Comparison of ENCODE assay signal across 25 cellular contexts in genomic region chr15:31839388-31839787, GRCh38.
"Had no signal": no experiment of that assay in that cellular context is flagged by ENCODE, and none has a peak within 500 bp of the region (broad histone marks: within the 10 kb centered on the region; RNA-seq: fewer than 3 reads in every experiment).

No MANE protein-coding gene starts in this region.

- ATAC-seq: activated CD4-positive, alpha-beta T cell treated with anti-CD3 and anti-CD28 coated beads for 36 hours; activated naive CD4-positive, alpha-beta T cell treated with anti-CD3 and anti-CD28 coated beads, Interleukin-2, amount 50 U/mL, for 72 hours; activated T-cell treated with anti-CD3 and anti-CD28 coated beads, Interleukin-2, amount 50 U/mL, for 72 hours; esophagus mucosa; foreskin keratinocyte; gastrocnemius medialis had no signal

- H3K9me3 Mint-ChIP-seq: activated CD4-positive, alpha-beta memory T cell treated with anti-CD3 and anti-CD28 coated beads, Interleukin-2, amount 10 ng/mL, durations not matched to agents 7 days and 5 days; activated CD4-positive, alpha-beta T cell treated with anti-CD3 and anti-CD28 coated beads, Interleukin-2, amount 10 ng/mL, durations not matched to agents 24 days and 14 days; activated naive CD4-positive, alpha-beta T cell treated with anti-CD3 and anti-CD28 coated beads, Interleukin-2, amount 10 ng/mL, durations not matched to agents 7 days and 5 days; activated naive CD4-positive, alpha-beta T cell treated with anti-CD3 and anti-CD28 coated beads, Interleukin-2, amount 50 U/mL, for 72 hours; activated naive CD8-positive, alpha-beta T cell treated with anti-CD3 and anti-CD28 coated beads, Interleukin-2, amount 10 ng/mL, durations not matched to agents 7 days and 5 days; activated T-cell treated with anti-CD3 and anti-CD28 coated beads, Interleukin-2, amount 50 U/mL, for 24 hours; activated T-cell treated with anti-CD3 and anti-CD28 coated beads, Interleukin-2, amount 50 U/mL, for 72 hours; endodermal cell had no signal

- H3K36me3 ChIP-seq: brain microvascular endothelial cell, colonic mucosa, gastrocnemius medialis had no signal

- DNase-seq: activated CD4-positive, alpha-beta memory T cell treated with anti-CD3 and anti-CD28 coated beads, Interleukin-2, amount 10 ng/mL, durations not matched to agents 7 days and 5 days; activated CD4-positive, alpha-beta T cell treated with anti-CD3 and anti-CD28 coated beads for 36 hours; activated CD4-positive, alpha-beta T cell treated with anti-CD3 and anti-CD28 coated beads, Interleukin-2, amount 10 ng/mL, durations not matched to agents 24 days and 14 days; activated CD4-positive, alpha-beta T cell treated with anti-CD3 and anti-CD28 coated beads, Interleukin-2, amount 50 U/mL, for 4 hours; activated CD4-positive, CD25-positive, alpha-beta regulatory T cell; activated CD4-positive, CD25-positive, alpha-beta regulatory T cell treated with anti-CD3 and anti-CD28 coated beads, Interleukin-2, amount 50 U/mL, for 72 hours; activated CD8-positive, alpha-beta memory T cell treated with anti-CD3 and anti-CD28 coated beads, Interleukin-2, amount 50 U/mL, for 48 hours; activated gamma-delta T cell; activated naive CD4-positive, alpha-beta T cell; activated naive CD4-positive, alpha-beta T cell treated with anti-CD3 and anti-CD28 coated beads, Interleukin-2, amount 10 ng/mL, durations not matched to agents 7 days and 5 days; activated naive CD8-positive, alpha-beta T cell treated with anti-CD3 and anti-CD28 coated beads, Interleukin-2, amount 10 ng/mL, durations not matched to agents 7 days and 5 days; activated T-cell treated with anti-CD3 and anti-CD28 coated beads for 4 hours; activated T-cell treated with anti-CD3 and anti-CD28 coated beads, Interleukin-2, amount 50 U/mL, for 24 hours; activated T-cell treated with anti-CD3 and anti-CD28 coated beads, Interleukin-2, amount 50 U/mL, for 72 hours; anterior cingulate cortex; brain microvascular endothelial cell; colonic mucosa; effector memory CD4-positive, alpha-beta T cell; endodermal cell; foreskin keratinocyte; gastrocnemius medialis; glutamatergic neuron; T-helper 2 cell had no signal

- H3K4me3 Mint-ChIP-seq: activated CD4-positive, alpha-beta memory T cell treated with anti-CD3 and anti-CD28 coated beads, Interleukin-2, amount 10 ng/mL, durations not matched to agents 7 days and 5 days; activated CD4-positive, alpha-beta T cell treated with anti-CD3 and anti-CD28 coated beads for 36 hours; activated CD4-positive, alpha-beta T cell treated with anti-CD3 and anti-CD28 coated beads, Interleukin-2, amount 10 ng/mL, durations not matched to agents 24 days and 14 days; activated naive CD4-positive, alpha-beta T cell treated with anti-CD3 and anti-CD28 coated beads, Interleukin-2, amount 10 ng/mL, durations not matched to agents 7 days and 5 days; activated naive CD8-positive, alpha-beta T cell treated with anti-CD3 and anti-CD28 coated beads, Interleukin-2, amount 10 ng/mL, durations not matched to agents 7 days and 5 days; activated T-cell treated with anti-CD3 and anti-CD28 coated beads, Interleukin-2, amount 50 U/mL, for 24 hours; activated T-cell treated with anti-CD3 and anti-CD28 coated beads, Interleukin-2, amount 50 U/mL, for 72 hours; endodermal cell had no signal

- H3K27ac Mint-ChIP-seq: activated CD4-positive, alpha-beta memory T cell treated with anti-CD3 and anti-CD28 coated beads, Interleukin-2, amount 10 ng/mL, durations not matched to agents 7 days and 5 days; activated CD4-positive, alpha-beta T cell treated with anti-CD3 and anti-CD28 coated beads for 36 hours; activated CD4-positive, alpha-beta T cell treated with anti-CD3 and anti-CD28 coated beads, Interleukin-2, amount 10 ng/mL, durations not matched to agents 24 days and 14 days; activated naive CD4-positive, alpha-beta T cell treated with anti-CD3 and anti-CD28 coated beads, Interleukin-2, amount 10 ng/mL, durations not matched to agents 7 days and 5 days; activated naive CD4-positive, alpha-beta T cell treated with anti-CD3 and anti-CD28 coated beads, Interleukin-2, amount 50 U/mL, for 72 hours; activated naive CD8-positive, alpha-beta T cell treated with anti-CD3 and anti-CD28 coated beads, Interleukin-2, amount 10 ng/mL, durations not matched to agents 7 days and 5 days; activated T-cell treated with anti-CD3 and anti-CD28 coated beads, Interleukin-2, amount 50 U/mL, for 24 hours; activated T-cell treated with anti-CD3 and anti-CD28 coated beads, Interleukin-2, amount 50 U/mL, for 72 hours; endodermal cell had no signal

- H3K4me1 Mint-ChIP-seq: activated CD4-positive, alpha-beta memory T cell treated with anti-CD3 and anti-CD28 coated beads, Interleukin-2, amount 10 ng/mL, durations not matched to agents 7 days and 5 days; activated CD4-positive, alpha-beta T cell treated with anti-CD3 and anti-CD28 coated beads for 36 hours; activated CD4-positive, alpha-beta T cell treated with anti-CD3 and anti-CD28 coated beads, Interleukin-2, amount 10 ng/mL, durations not matched to agents 24 days and 14 days; activated naive CD4-positive, alpha-beta T cell treated with anti-CD3 and anti-CD28 coated beads, Interleukin-2, amount 10 ng/mL, durations not matched to agents 7 days and 5 days; activated naive CD8-positive, alpha-beta T cell treated with anti-CD3 and anti-CD28 coated beads, Interleukin-2, amount 10 ng/mL, durations not matched to agents 7 days and 5 days had no signal

- H3K9me3 ChIP-seq: colonic mucosa, gastrocnemius medialis had no signal

- H3K27ac ChIP-seq: brain microvascular endothelial cell, colonic mucosa, foreskin keratinocyte, gastrocnemius medialis had no signal

- H3K27me3 ChIP-seq: brain microvascular endothelial cell, colonic mucosa, foreskin keratinocyte, gastrocnemius medialis had no signal

- H3K4me3 ChIP-seq: colonic mucosa, gastrocnemius medialis had no signal

- H3K36me3 Mint-ChIP-seq: activated naive CD4-positive, alpha-beta T cell treated with anti-CD3 and anti-CD28 coated beads, Interleukin-2, amount 10 ng/mL, durations not matched to agents 7 days and 5 days; activated naive CD4-positive, alpha-beta T cell treated with anti-CD3 and anti-CD28 coated beads, Interleukin-2, amount 50 U/mL, for 72 hours; activated naive CD8-positive, alpha-beta T cell treated with anti-CD3 and anti-CD28 coated beads, Interleukin-2, amount 10 ng/mL, durations not matched to agents 7 days and 5 days had no signal

- H3K4me1 ChIP-seq: colonic mucosa, foreskin keratinocyte, gastrocnemius medialis had no signal
